Comparison of ENCODE assay signal across 9 cellular contexts in the genomic region with DNA sequence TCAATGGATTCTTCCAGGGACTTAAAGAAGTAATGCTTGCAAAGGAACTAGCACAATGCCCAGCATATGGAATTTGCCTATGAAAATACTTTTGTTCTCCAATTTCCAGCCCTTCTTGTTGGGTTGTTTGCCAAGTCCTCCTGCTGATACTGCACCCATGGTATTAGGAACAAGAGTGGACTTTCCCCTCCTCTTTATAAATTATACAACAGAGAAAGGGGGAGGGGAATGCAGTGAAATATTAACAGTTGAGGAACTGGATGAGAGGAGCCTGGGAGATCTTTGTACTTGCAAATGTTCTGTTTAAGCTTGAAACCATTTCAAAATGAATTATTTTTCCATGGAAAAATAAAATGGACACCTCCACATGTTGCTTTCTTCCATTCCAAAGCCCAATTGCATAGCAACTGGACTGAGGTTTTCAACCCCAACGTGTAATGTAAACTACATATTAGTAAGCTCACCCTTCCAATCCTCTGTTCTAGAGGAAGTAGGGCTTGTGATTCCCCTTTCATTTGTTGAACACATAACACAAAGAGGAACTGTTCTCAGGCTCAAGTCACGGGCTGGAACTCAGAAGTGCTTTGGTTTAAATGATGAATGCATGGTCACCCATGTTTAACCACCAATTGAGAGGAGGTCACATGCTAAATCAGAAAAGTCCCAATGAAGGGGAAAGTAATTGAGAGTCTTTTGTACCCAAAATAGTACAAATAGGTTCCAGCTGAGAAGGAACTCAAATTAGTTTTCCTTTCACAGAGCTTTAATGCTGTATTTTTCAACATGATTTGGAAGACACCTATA.
DNase-seq lines count a peak whose midpoint lies in the region; ATAC-seq and TF ChIP-seq lines count a peak whose summit lies in the region.
"Had no signal": no experiment of that assay in that cellular context is flagged by ENCODE, and none has a peak within 500 bp of the region (broad histone marks: within the 10 kb centered on the region; RNA-seq: fewer than 3 reads in every experiment).

No MANE protein-coding gene starts in this region.

- H3K9me3 Mint-ChIP-seq in MCF 10A (ENCODE audit: unreplicated experiment): peaks cover 8% of the 10 kb centered on the region
- H3K9me3 Mint-ChIP-seq in osteocyte (ENCODE audit: unreplicated experiment): no peaks in the 10 kb centered on the region

- peaks cover 10% of the 10 kb centered on the region for H3K4me1 Mint-ChIP-seq in MCF 10A (ENCODE audit: insufficient read depth, unreplicated experiment)
- peaks cover 3% of the 10 kb centered on the region for H3K4me1 Mint-ChIP-seq in osteocyte (ENCODE audit: unreplicated experiment)

- DNase-seq in GM10266 (ENCODE audit: extremely low spot score): peak; percentile 71
- peak in 23 of 42 donors; percentile 14 to 76 (median 38) for DNase-seq in head of caudate nucleus
- no peak for DNase-seq in MCF 10A (ENCODE audit: unreplicated experiment)
- no peak for DNase-seq in T-helper 9 cell
- no peak for DNase-seq in DMS79 (lab: John Stamatoyannopoulos, UW)
- no peak for DNase-seq in osteocyte (ENCODE audit: extremely low spot score, unreplicated experiment)

- CTCF ChIA-PET in MCF 10A (lab: Yijun Ruan, JAX): interaction anchor here (0.5 to 0.8 kb wide), 2 partner anchors 15 to 350 kb away, joined by 3 read pairs; no protein-coding TSS in a partner anchor

- intact Hi-C loops in head of caudate nucleus (cut with DNase I): no loop called here
- intact Hi-C loops in MCF 10A (cut with micrococcal nuclease): no loop called here

- no TSS peak for BruUV-seq in MCF 10A (replicated peaks; lab: Mats Ljungman, UMichigan)

- ATAC-seq in GM21423 (IDR thresholded peaks at IDR 0.05; ENCODE audit: unreplicated experiment) (peak; percentile 95), HG03521 (IDR thresholded peaks at IDR 0.05; ENCODE audit: unreplicated experiment) (peak; percentile 81)

- TF ChIP-seq CTCF in GM10266 (IDR thresholded peaks at IDR 0.05; ENCODE audit: control insufficient read depth, insufficient read depth, low read depth, missing control alignments): no peak
- no peak for TF ChIP-seq CTCF in MCF 10A (IDR thresholded peaks at IDR 0.05; ENCODE audit: unreplicated experiment)
- TF ChIP-seq CTCF in osteocyte (IDR thresholded peaks at IDR 0.05): no peak

- H3K27me3 Mint-ChIP-seq in MCF 10A (ENCODE audit: insufficient read depth, unreplicated experiment) (no peaks in the 10 kb centered on the region), osteocyte (ENCODE audit: unreplicated experiment) (no peaks in the 10 kb centered on the region)

- H3K4me3 Mint-ChIP-seq in MCF 10A (ENCODE audit: unreplicated experiment) (no peak overlapping the region), osteocyte (ENCODE audit: unreplicated experiment) (no peak overlapping the region)
- H3K4me3 Mint-ChIP-seq: T-helper 1 cell treated with Interleukin-12 subunit alpha and Interleukin-12 subunit beta and Interleukin-4 antibody, amounts not matched to agents 30 μg/mL and 1 μg/mL, for 36 hours had no signal

- no peaks in the 10 kb centered on the region for H3K36me3 Mint-ChIP-seq in MCF 10A (ENCODE audit: insufficient read depth, unreplicated experiment)
- H3K36me3 Mint-ChIP-seq in osteocyte (ENCODE audit: unreplicated experiment): no peaks in the 10 kb centered on the region

- POLR2A ChIA-PET in MCF 10A (lab: Yijun Ruan, JAX): interaction anchor here (1.1 to 6.8 kb wide), 2 partner anchors 13 to 67 kb away, joined by 6 to 67 read pairs; partner anchors contain the start of gene ZC3H12C

- H3K27ac Mint-ChIP-seq in MCF 10A (ENCODE audit: low read depth, unreplicated experiment) (no peak overlapping the region), osteocyte (ENCODE audit: unreplicated experiment) (no peak overlapping the region)
- H3K27ac Mint-ChIP-seq: T-helper 1 cell treated with Interleukin-12 subunit alpha and Interleukin-12 subunit beta and Interleukin-4 antibody, amounts not matched to agents 30 μg/mL and 1 μg/mL, for 36 hours had no signal

Comparison
In these comparisons a context has a peak if more than half of its experiments do, and no peak if none do; other contexts are left out.
1. DNase-seq: peak in GM10266 (single experiment) and head of caudate nucleus (23 of 42); none in MCF 10A (single experiment), T-helper 9 cell (single experiment), DMS79 (single experiment) and osteocyte (single experiment).